ENCODE assay signal across 9 cellular contexts in the genomic region with DNA sequence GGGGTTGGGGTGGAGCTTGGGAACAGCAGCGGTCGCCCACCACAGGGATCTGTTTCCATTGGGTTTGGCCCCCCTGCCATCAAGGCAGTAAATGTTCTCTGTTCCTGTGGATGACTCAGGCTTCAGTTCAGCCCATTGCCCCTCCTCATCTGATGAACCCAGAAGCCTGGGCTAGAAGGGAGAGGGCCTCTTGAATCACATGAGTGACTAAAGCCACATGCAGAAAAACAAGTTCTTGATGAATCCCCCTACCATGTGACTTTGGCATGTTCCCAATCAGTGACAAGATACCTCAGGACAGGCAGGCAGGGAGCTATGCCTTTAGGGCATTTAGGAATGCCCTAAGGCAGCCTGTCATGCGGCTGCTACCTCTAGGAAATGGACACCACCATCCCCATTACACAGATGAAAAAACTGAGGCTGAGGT. TPM values are rescaled to one million over a fixed set of nuclear protein-coding genes. Genes with fewer than 3 reads are reported as not detected.
DNase-seq lines count a peak whose midpoint lies in the region; ATAC-seq, FAIRE-seq and TF ChIP-seq lines count a peak whose summit lies in the region.
"Had no signal": no experiment of that assay in that cellular context is flagged by ENCODE, and none has a peak within 500 bp of the region (broad histone marks: within the 10 kb centered on the region; RNA-seq: fewer than 3 reads in every experiment).

No MANE protein-coding gene starts in this region.

- CTCF ChIA-PET in A673 (lab: Charles Lee): interaction anchor here (0.8 to 1.4 kb wide), 5 partner anchors 11 to 32 kb away, joined by 3 to 4 read pairs (median 3); no protein-coding TSS in a partner anchor
- CTCF ChIA-PET in Calu3 (lab: Charles Lee): interaction anchor here (0.5 to 2.6 kb wide), 8 partner anchors 9 to 540 kb away, joined by 3 to 23 read pairs (median 5); a partner anchor contains a TSS

- H3K36me3 Mint-ChIP-seq in Calu3 (ENCODE audit: insufficient read depth, unreplicated experiment): peaks cover 20% of the 10 kb centered on the region
- H3K36me3 Mint-ChIP-seq: T-cell had no signal

- H3K36me3 ChIP-seq in A673 (ENCODE audit: insufficient read depth, low read length, poor library complexity, severe bottlenecking) (no peaks in the 10 kb centered on the region), muscle layer of duodenum (ENCODE audit: control insufficient read depth in 1 of 2, insufficient read depth in 2 of 2, low read length in 2 of 2) (no peaks in the 10 kb centered on the region)

- BruUV-seq in A673 (replicated peaks; lab: Mats Ljungman, UMichigan): no TSS peak
- BruUV-seq in Calu3 (replicated peaks; lab: Mats Ljungman, UMichigan): no TSS peak

- POLR2A ChIA-PET in A673 (lab: Charles Lee; ENCODE audit: low non-redundant PET): no interaction called here

- H3K9me3 Mint-ChIP-seq in Calu3 (ENCODE audit: low read depth, unreplicated experiment): no peaks in the 10 kb centered on the region
- H3K9me3 Mint-ChIP-seq: T-cell had no signal

- peak; percentile 28 for DNase-seq in A673 (ENCODE audit: low spot score)
- DNase-seq in HTR-8/SVneo (ENCODE audit: insufficient read length, low spot score): peak; percentile 41
- peak; percentile 84 for DNase-seq in coronary artery (ENCODE audit: low spot score)
- no peak for DNase-seq in Calu3
- no peak for DNase-seq in midbrain (lab: John Stamatoyannopoulos, UW)
- no peak for DNase-seq in SW480 (ENCODE audit: low spot score)

- TF ChIP-seq CTCF in A673 (conservative IDR thresholded peaks at IDR 0.05; ENCODE audit: low read depth, low read length) (no peak), coronary artery (IDR thresholded peaks at IDR 0.05) (no peak), Calu3 (IDR thresholded peaks at IDR 0.05; ENCODE audit: unreplicated experiment) (no peak)

- peaks cover 31% of the 10 kb centered on the region for H3K4me1 Mint-ChIP-seq in Calu3 (ENCODE audit: low read depth, unreplicated experiment)

- no peaks in the 10 kb centered on the region for H3K9me3 ChIP-seq in A673 (ENCODE audit: low read depth, low read length, poor library complexity, severe bottlenecking)
- H3K9me3 ChIP-seq in muscle layer of duodenum (ENCODE audit: control insufficient read depth in 1 of 2, low read length in 2 of 2): no peaks in the 10 kb centered on the region

- H3K27me3 Mint-ChIP-seq in Calu3 (ENCODE audit: unreplicated experiment): no peaks in the 10 kb centered on the region

- ATAC-seq in GM19452 (IDR thresholded peaks at IDR 0.05; ENCODE audit: unreplicated experiment): no peak
- ATAC-seq: T-cell had no signal

- H3K4me3 Mint-ChIP-seq in Calu3 (ENCODE audit: low read depth, unreplicated experiment): no peak overlapping the region

- H3K27me3 ChIP-seq in A673 (replicated peaks; ENCODE audit: insufficient read depth, low read depth, low read length, poor library complexity) (no peaks in the 10 kb centered on the region), muscle layer of duodenum (ENCODE audit: low read depth, low read length) (no peaks in the 10 kb centered on the region)

- no peak overlapping the region for H3K27ac Mint-ChIP-seq in Calu3 (ENCODE audit: unreplicated experiment)

- FAIRE-seq in HTR-8/SVneo (lab: Jason Lieb, UNC): no peak

- H3K27ac ChIP-seq in A673 (ENCODE audit: low read depth, low read length, poor library complexity, severe bottlenecking): no peak overlapping the region
- peak overlapping the region; percentile 87 to 97 for H3K27ac ChIP-seq in coronary artery
- peak overlapping the region; percentile 73 for H3K27ac ChIP-seq in muscle layer of duodenum (ENCODE audit: low read length)

- intact Hi-C loops in A673 (cut with micrococcal nuclease; ENCODE audit: unreplicated experiment): no loop called here
- intact Hi-C loops in Calu3 (cut with micrococcal nuclease; ENCODE audit: unreplicated experiment): loop anchor here (2.0 kb wide), 1 partner anchor 31 kb away; no protein-coding TSS in a partner anchor

- peaks cover 11% of the 10 kb centered on the region for H3K4me1 ChIP-seq in A673 (ENCODE audit: insufficient read depth, low read length, poor library complexity, severe bottlenecking)
- peaks cover 16 to 54% of the 10 kb centered on the region in 2 donors for H3K4me1 ChIP-seq in muscle layer of duodenum (ENCODE audit: control insufficient read depth in 1 of 2, insufficient read depth in 2 of 2, low read length in 2 of 2)

- H3K4me3 ChIP-seq in A673 (ENCODE audit: low read depth, low read length, poor library complexity, severe bottlenecking): no peak overlapping the region
- H3K4me3 ChIP-seq in coronary artery: peak overlapping the region; percentile 99
- H3K4me3 ChIP-seq in muscle layer of duodenum (ENCODE audit: low read depth in 1 of 2, low read length in 2 of 2): peak overlapping the region in 1 of 2 donors; percentile 80

RNA-seq across cellular contexts. Expression of a gene that starts 2.5 kb away (rescaled TPM):
- total RNA-seq in A673 (2021) (28.1 and 32.1 TPM in 2 replicates), Calu3 (2022) (20.1 and 25.6 TPM in 2 replicates)

Comparison
In these comparisons a context has a peak if more than half of its experiments do, and no peak if none do; other contexts are left out.
1. DNase-seq: peak in A673 (single experiment), HTR-8/SVneo (single experiment) and coronary artery (single experiment); none in Calu3 (single experiment), midbrain (single experiment) and SW480 (single experiment).